ENCODE assay signal across 8 cellular contexts in genomic region chr10:26697922-26698608, GRCh38. TPM values are rescaled to one million over a fixed set of nuclear protein-coding genes. Genes with fewer than 3 reads are reported as not detected.
DNase-seq lines count a peak whose midpoint lies in the region; ATAC-seq, FAIRE-seq and TF ChIP-seq lines count a peak whose summit lies in the region.

No MANE protein-coding gene starts in this region.

- WGBS in heart right ventricle, 2 donors: 2% methylated on average over 42 of the region's 42 CpGs
- WGBS in hepatocyte (ENCODE audit: low lambda C conversion rate, missing lambda C conversion rate): 2% methylated on average over 25 of the region's 42 CpGs

- H3K4me3 ChIP-seq in heart right ventricle: peak overlapping the region; percentile 75 to 97 (median 86)
- peak overlapping the region; percentile 84 for H3K4me3 ChIP-seq in WERI-Rb-1 (ENCODE audit: low read depth, low read length)
- H3K4me3 ChIP-seq in hepatocyte: peak overlapping the region; percentile 96
- H3K4me3 ChIP-seq in skin epidermis: peak overlapping the region; percentile 58 to 99 (median 88)

- no peaks in the 10 kb centered on the region for H4K20me1 ChIP-seq in hepatocyte (ENCODE audit: insufficient read depth, poor library complexity, severe bottlenecking)

- peak overlapping the region; percentile 98 for H3K4me2 ChIP-seq in hepatocyte

- no peak for FAIRE-seq in D721Med (lab: Jason Lieb, UNC)

- H2AFZ ChIP-seq in hepatocyte: peak overlapping the region; percentile 99

- H3K36me3 ChIP-seq in heart right ventricle (peaks cover 0 to 11% (median 0%) of the 10 kb centered on the region in 9 donors), WERI-Rb-1 (no peaks in the 10 kb centered on the region; the same call in 1 of the 2 replicates), hepatocyte (replicated peaks; ENCODE audit: insufficient read depth, low read depth) (no peaks in the 10 kb centered on the region)

- H3K4me1 ChIP-seq in heart right ventricle (peaks cover 0 to 19% (median 16%) of the 10 kb centered on the region in 9 donors), hepatocyte (ENCODE audit: insufficient read depth) (peaks cover 16% of the 10 kb centered on the region)

- H3K79me2 ChIP-seq in hepatocyte: peaks cover 52% of the 10 kb centered on the region

- H3K27me3 ChIP-seq in heart right ventricle (peaks cover 0 to 11% (median 5%) of the 10 kb centered on the region in 7 donors), WERI-Rb-1 (ENCODE audit: insufficient read depth, low read depth, severe bottlenecking) (no peaks in the 10 kb centered on the region), hepatocyte (no peaks in the 10 kb centered on the region)

- TF ChIP-seq CTCF in heart right ventricle (IDR thresholded peaks at IDR 0.05) (no peak), WERI-Rb-1 (IDR thresholded peaks at IDR 0.05; ENCODE audit: low read depth, low read length) (no peak), hepatocyte (IDR thresholded peaks at IDR 0.05; ENCODE audit: poor library complexity) (no peak), D721Med (IDR thresholded peaks at IDR 0.05; ENCODE audit: insufficient read depth, missing control alignments) (no peak)

- ATAC-seq in heart right ventricle (peak in 1 of 8 donors; percentile 9), Right ventricle myocardium superior (ENCODE audit: poor library complexity) (no peak)

- intact Hi-C loops in heart right ventricle (cut with DNase I) (loop anchor here in 1 of 10 donors (10.0 kb wide), 1 partner anchor 167 kb away; the partner anchor contains the start of gene ABI1), Right ventricle myocardium superior (cut with DNase I) (no loop called here)

- H3K9me3 ChIP-seq in heart right ventricle (no peaks in the 10 kb centered on the region), WERI-Rb-1 (ENCODE audit: severe bottlenecking) (no peaks in the 10 kb centered on the region), hepatocyte (ENCODE audit: low read depth) (no peaks in the 10 kb centered on the region)

- H3K9me2 ChIP-seq in hepatocyte (replicated peaks; ENCODE audit: insufficient read depth): no peaks in the 10 kb centered on the region

- H3K27ac ChIP-seq in heart right ventricle (peak overlapping the region in 9 of 10 donors; percentile 93 to 99 (median 98)), WERI-Rb-1 (peak overlapping the region; percentile 95), hepatocyte (peak overlapping the region; percentile 96), skin epidermis (peak overlapping the region; percentile 48 to 100 (median 97))

- no peak for DNase-seq in heart right ventricle
- no peak for DNase-seq in Right ventricle myocardium superior
- no peak for DNase-seq in WERI-Rb-1
- DNase-seq in hepatocyte (ENCODE audit: low spot score): no peak
- DNase-seq in D721Med (ENCODE audit: insufficient read length, low spot score): no peak
- DNase-seq in DMS79 (lab: John Stamatoyannopoulos, UW): no peak
- DNase-seq in NCI-H1436 (lab: John Stamatoyannopoulos, UW): no peak

RNA-seq across cellular contexts. Expression of gene PDSS1, which starts 0.6 kb away (rescaled TPM):
- total RNA-seq in heart right ventricle (1 to 10 TPM; 3.7 to 7.2 (median 5.3) TPM), Right ventricle myocardium superior (4.5 TPM), hepatocyte (7.6 and 13.5 TPM in 2 replicates)
- polyA plus RNA-seq in heart right ventricle (10 to 100 TPM; 10.4 to 10.5 TPM), hepatocyte (6.1 and 9.7 TPM in 2 replicates)
